ENCODE assay signal across 20 cellular contexts in genomic region chr17:2483084-2483483, GRCh38.
"Had no signal": no experiment of that assay in that cellular context is flagged by ENCODE, and none has a peak within 500 bp of the region (broad histone marks: within the 10 kb centered on the region; RNA-seq: fewer than 3 reads in every experiment).

No MANE protein-coding gene starts in this region.

- DNase-seq: activated CD4-positive, alpha-beta T cell treated with anti-CD3 and anti-CD28 coated beads for 1 hour; activated effector memory CD4-positive, alpha-beta T cell treated with anti-CD3 and anti-CD28 coated beads, Interleukin-2, amount 50 U/mL, for 16 hours; activated naive CD8-positive, alpha-beta T cell treated with anti-CD3 and anti-CD28 coated beads, Interleukin-2, amount 10 ng/mL, durations not matched to agents 7 days and 5 days; central memory CD4-positive, alpha-beta T cell; cortex of kidney; effector CD4-positive, alpha-beta T cell; foreskin keratinocyte; glutamatergic neuron; left ventricle myocardium superior; mesenchymal stem cell; posterior cingulate gyrus; stimulated activated CD4-positive, alpha-beta T cell treated with anti-CD3 and anti-CD28 coated beads, Interleukin-4, amount 100 ng/mL, for 4 hours; stimulated activated CD8-positive, alpha-beta memory T cell treated with anti-CD3 and anti-CD28 coated beads, Interleukin-4, amount 100 ng/mL, for 48 hours; T-helper 9 cell had no signal

- H3K9me3 ChIP-seq: right atrium auricular region had no signal

- H3K4me3 Mint-ChIP-seq: brain; stimulated activated naive CD8-positive, alpha-beta T cell treated with anti-CD3 and anti-CD28 coated beads, Interleukin-15, Interleukin-2, amounts not matched to agents 100 ng/mL and 50 ng/mL, for 24 hours; type B pancreatic cell had no signal

- H3K27me3 ChIP-seq: foreskin keratinocyte, right atrium auricular region had no signal

- H3K36me3 ChIP-seq: right atrium auricular region had no signal

- H3K36me3 Mint-ChIP-seq: activated naive CD8-positive, alpha-beta T cell treated with anti-CD3 and anti-CD28 coated beads, Interleukin-2, amount 10 ng/mL, durations not matched to agents 7 days and 5 days had no signal

- H3K9me3 Mint-ChIP-seq: activated naive CD8-positive, alpha-beta T cell treated with anti-CD3 and anti-CD28 coated beads, Interleukin-2, amount 10 ng/mL, durations not matched to agents 7 days and 5 days; brain; natural killer cell treated with Interleukin-12 subunit alpha and Interleukin-12 subunit beta and Interleukin-15 and Interleukin-18, amount 100 ng/mL, for 72 hours; stimulated activated naive CD8-positive, alpha-beta T cell treated with anti-CD3 and anti-CD28 coated beads, Interleukin-15, Interleukin-2, amounts not matched to agents 100 ng/mL and 50 ng/mL, for 24 hours; type B pancreatic cell had no signal

- H3K4me3 ChIP-seq: right atrium auricular region, smooth muscle cell had no signal

- ATAC-seq: foreskin keratinocyte; left ventricle myocardium superior; natural killer cell treated with Interleukin-12 subunit alpha and Interleukin-12 subunit beta and Interleukin-15 and Interleukin-18, amount 100 ng/mL, for 72 hours had no signal

- H3K27ac ChIP-seq: foreskin keratinocyte, right atrium auricular region had no signal

- H3K27ac Mint-ChIP-seq: activated naive CD8-positive, alpha-beta T cell treated with anti-CD3 and anti-CD28 coated beads, Interleukin-2, amount 10 ng/mL, durations not matched to agents 7 days and 5 days; brain; stimulated activated naive CD8-positive, alpha-beta T cell treated with anti-CD3 and anti-CD28 coated beads, Interleukin-15, Interleukin-2, amounts not matched to agents 100 ng/mL and 50 ng/mL, for 24 hours; type B pancreatic cell had no signal

- H3K27me3 Mint-ChIP-seq: activated naive CD8-positive, alpha-beta T cell treated with anti-CD3 and anti-CD28 coated beads, Interleukin-2, amount 10 ng/mL, durations not matched to agents 7 days and 5 days; brain; natural killer cell treated with Interleukin-12 subunit alpha and Interleukin-12 subunit beta and Interleukin-15 and Interleukin-18, amount 100 ng/mL, for 72 hours; stimulated activated naive CD8-positive, alpha-beta T cell treated with anti-CD3 and anti-CD28 coated beads, Interleukin-15, Interleukin-2, amounts not matched to agents 100 ng/mL and 50 ng/mL, for 24 hours; type B pancreatic cell had no signal
